In genomic region chr5:149425729-149426128, GRCh38 we compare ENCODE assay signal across 20 cellular contexts. TPM values are rescaled to one million over a fixed set of nuclear protein-coding genes. Genes with fewer than 3 reads are reported as not detected.
DNase-seq lines count a peak whose midpoint lies in the region; ATAC-seq and TF ChIP-seq lines count a peak whose summit lies in the region.
"Had no signal": no experiment of that assay in that cellular context is flagged by ENCODE, and none has a peak within 500 bp of the region (broad histone marks: within the 10 kb centered on the region; RNA-seq: fewer than 3 reads in every experiment).

No MANE protein-coding gene starts in this region.

- H3K36me3 ChIP-seq in left ventricle myocardium inferior (peaks cover 51% of the 10 kb centered on the region), fibroblast of lung (ENCODE audit: control insufficient read depth, insufficient read depth, low read length) (peaks cover 42% of the 10 kb centered on the region), vagina (peaks cover 0 to 47% of the 10 kb centered on the region in 2 donors)

- no peak for TF ChIP-seq CTCF in left ventricle myocardium inferior (IDR thresholded peaks at IDR 0.05; ENCODE audit: borderline replicate concordance)
- TF ChIP-seq CTCF in fibroblast of lung (conservative IDR thresholded peaks at IDR 0.05 in 1 of 2, IDR thresholded peaks at IDR 0.05 in 1 of 2; ENCODE audit: low read depth in 1 of 2, low read length in 2 of 2): no peak
- no peak for TF ChIP-seq CTCF in nephron (IDR thresholded peaks at IDR 0.05; ENCODE audit: unreplicated experiment in 3 of 3)
- TF ChIP-seq CTCF in vagina (IDR thresholded peaks at IDR 0.05): no peak

- H3K4me3 ChIP-seq in left ventricle myocardium inferior (peak overlapping the region; percentile 67), fibroblast of lung (replicated peaks in 1 of 4; ENCODE audit: control extremely low read depth in 1 of 4, insufficient read depth in 1 of 4, low read depth in 3 of 4, low read length in 4 of 4) (no peak overlapping the region), vagina (no peak overlapping the region)
- H3K4me3 ChIP-seq: psoas muscle had no signal

- no peak overlapping the region for H3K4me2 ChIP-seq in fibroblast of lung (ENCODE audit: extremely low read depth, insufficient read depth, low read length)

- H3K9ac ChIP-seq in fibroblast of lung (ENCODE audit: insufficient read depth, low read length): no peak overlapping the region

- H3K27me3 ChIP-seq in left ventricle myocardium inferior (ENCODE audit: low read depth) (no peaks in the 10 kb centered on the region), fibroblast of lung (ENCODE audit: control insufficient read depth, insufficient read depth, low read length) (no peaks in the 10 kb centered on the region), vagina (no peaks in the 10 kb centered on the region)

- no peaks in the 10 kb centered on the region for H3K9me3 Mint-ChIP-seq in nephron
- H3K9me3 Mint-ChIP-seq: activated naive CD4-positive, alpha-beta T cell treated with anti-CD3 and anti-CD28 coated beads, Interleukin-2, amount 10 ng/mL, durations not matched to agents 7 days and 5 days; activated T-cell treated with anti-CD3 and anti-CD28 coated beads, Interleukin-2, amount 50 U/mL, for 4 hours; stimulated activated naive CD8-positive, alpha-beta T cell treated with anti-CD3 and anti-CD28 coated beads, Interleukin-15, amount 100 ng/mL, for 72 hours had no signal

- H3K27me3 Mint-ChIP-seq in nephron (ENCODE audit: low read depth): no peaks in the 10 kb centered on the region
- H3K27me3 Mint-ChIP-seq: stimulated activated naive CD8-positive, alpha-beta T cell treated with anti-CD3 and anti-CD28 coated beads, Interleukin-15, amount 100 ng/mL, for 72 hours had no signal

- no peak overlapping the region for H2AFZ ChIP-seq in fibroblast of lung (ENCODE audit: low read length)

- H3K4me1 Mint-ChIP-seq in nephron: peaks cover 49% of the 10 kb centered on the region

- H3K27ac ChIP-seq in left ventricle myocardium inferior (replicated peaks) (peak overlapping the region; percentile 95), fibroblast of lung (ENCODE audit: insufficient read depth, low read length) (peak overlapping the region; percentile 13), vagina (peak overlapping the region; percentile 52)
- H3K27ac ChIP-seq: psoas muscle had no signal

- peak overlapping the region in 1 of 3 experiments; percentile 65 for H3K4me3 Mint-ChIP-seq in nephron
- H3K4me3 Mint-ChIP-seq: activated naive CD4-positive, alpha-beta T cell treated with anti-CD3 and anti-CD28 coated beads, Interleukin-2, amount 10 ng/mL, durations not matched to agents 7 days and 5 days; activated T-cell treated with anti-CD3 and anti-CD28 coated beads, Interleukin-2, amount 50 U/mL, for 4 hours; stimulated activated naive CD8-positive, alpha-beta T cell treated with anti-CD3 and anti-CD28 coated beads, Interleukin-15, amount 100 ng/mL, for 72 hours had no signal

- H3K36me3 Mint-ChIP-seq in nephron (ENCODE audit: low read depth): peaks cover 56% of the 10 kb centered on the region
- H3K36me3 Mint-ChIP-seq: activated naive CD4-positive, alpha-beta T cell treated with anti-CD3 and anti-CD28 coated beads, Interleukin-2, amount 10 ng/mL, durations not matched to agents 7 days and 5 days had no signal

- no peaks in the 10 kb centered on the region for H4K20me1 ChIP-seq in fibroblast of lung (ENCODE audit: control insufficient read depth, extremely low read depth, insufficient read depth, low read length)

- H3K79me2 ChIP-seq in fibroblast of lung (ENCODE audit: control insufficient read depth, insufficient read depth, low read length): peaks cover 10% of the 10 kb centered on the region

- peak overlapping the region; percentile 94 to 98 (median 94) for H3K27ac Mint-ChIP-seq in nephron
- H3K27ac Mint-ChIP-seq: activated naive CD4-positive, alpha-beta T cell treated with anti-CD3 and anti-CD28 coated beads, Interleukin-2, amount 10 ng/mL, durations not matched to agents 7 days and 5 days; stimulated activated naive CD8-positive, alpha-beta T cell treated with anti-CD3 and anti-CD28 coated beads, Interleukin-15, amount 100 ng/mL, for 72 hours had no signal

- DNase-seq in left ventricle myocardium inferior (no peak), cardiac septum (ENCODE audit: low spot score) (no peak), fibroblast of lung (ENCODE audit: low read depth in 2 of 2) (no peak), vagina (ENCODE audit: extremely low spot score in 2 of 2) (no peak), D341Med (ENCODE audit: low spot score) (no peak), iPS-NIHi11 (ENCODE audit: low spot score) (no peak)
- DNase-seq: activated CD4-positive, CD25-positive, alpha-beta regulatory T cell treated with anti-CD3 and anti-CD28 coated beads, Interleukin-2, amount 50 U/mL, for 72 hours; activated CD8-positive, alpha-beta memory T cell treated with anti-CD3 and anti-CD28 coated beads for 24 hours; activated naive CD4-positive, alpha-beta T cell treated with anti-CD3 and anti-CD28 coated beads, Interleukin-2, amount 10 ng/mL, durations not matched to agents 7 days and 5 days; activated T-cell treated with anti-CD3 and anti-CD28 coated beads, Interleukin-2, amount 50 U/mL, for 4 hours; COR-L47; midbrain; NCI-H1436; NCI-H526; psoas muscle; stimulated activated CD4-positive, alpha-beta T cell treated with anti-CD3 and anti-CD28 coated beads, Interleukin-4, amount 100 ng/mL, for 4 hours; stimulated activated naive CD8-positive, alpha-beta T cell treated with anti-CD3 and anti-CD28 coated beads, Interleukin-15, amount 100 ng/mL, for 72 hours had no signal

- TF ChIP-seq POLR2A in vagina (IDR thresholded peaks at IDR 0.05): no peak

- H3K4me1 ChIP-seq in left ventricle myocardium inferior (peaks cover 98% of the 10 kb centered on the region), fibroblast of lung (ENCODE audit: control insufficient read depth, extremely low read depth, insufficient read depth, low read length) (peaks cover 64% of the 10 kb centered on the region), vagina (peaks cover 57% of the 10 kb centered on the region)

- intact Hi-C loops in left ventricle myocardium inferior (cut with micrococcal nuclease): no loop called here
- intact Hi-C loops in cardiac septum (cut with DNase I): no loop called here
- intact Hi-C loops in vagina (cut with DNase I): no loop called here

- H3K9me3 ChIP-seq in left ventricle myocardium inferior (replicated peaks) (no peaks in the 10 kb centered on the region), fibroblast of lung (ENCODE audit: control insufficient read depth, insufficient read depth, low read depth, low read length) (no peaks in the 10 kb centered on the region), vagina (no peaks in the 10 kb centered on the region)
- H3K9me3 ChIP-seq: psoas muscle had no signal

- no peak for ATAC-seq in GM18502 (IDR thresholded peaks at IDR 0.05; ENCODE audit: poor library complexity, unreplicated experiment)
- ATAC-seq: activated T-cell treated with anti-CD3 and anti-CD28 coated beads, Interleukin-2, amount 50 U/mL, for 4 hours; psoas muscle; stimulated activated naive CD8-positive, alpha-beta T cell treated with anti-CD3 and anti-CD28 coated beads, Interleukin-15, amount 100 ng/mL, for 72 hours had no signal

RNA-seq across cellular contexts. Expression of gene IL17B, which starts 46.6 kb away (rescaled TPM):
- not detected for total RNA-seq in left ventricle myocardium inferior
- not detected for total RNA-seq in cardiac septum
- not detected in 2 replicates for total RNA-seq in fibroblast of lung
- 0.34 TPM in 1 of 2 replicates, not detected in the other for polyA plus RNA-seq in fibroblast of lung
- polyA plus RNA-seq in fibroblast of lung (2012): not detected in 2 replicates
- not detected in 2 replicates for polyA minus RNA-seq in fibroblast of lung (ENCODE audit: low replicate concordance)
- total RNA-seq in vagina: 2.7 TPM
- total RNA-seq: activated T-cell treated with anti-CD3 and anti-CD28 coated beads, Interleukin-2, amount 50 U/mL, for 4 hours had no signal
- polyA plus RNA-seq: neural cell had no signal

Comparison
In these comparisons a context has a peak if more than half of its experiments do, and no peak if none do; other contexts are left out.
1. H3K27ac ChIP-seq: peak in every context shown above with its lines; median percentile 95 in left ventricle myocardium inferior; 52 in vagina; 13 in fibroblast of lung.